Comparison of ENCODE assay signal across 2 cellular contexts in the genomic region with DNA sequence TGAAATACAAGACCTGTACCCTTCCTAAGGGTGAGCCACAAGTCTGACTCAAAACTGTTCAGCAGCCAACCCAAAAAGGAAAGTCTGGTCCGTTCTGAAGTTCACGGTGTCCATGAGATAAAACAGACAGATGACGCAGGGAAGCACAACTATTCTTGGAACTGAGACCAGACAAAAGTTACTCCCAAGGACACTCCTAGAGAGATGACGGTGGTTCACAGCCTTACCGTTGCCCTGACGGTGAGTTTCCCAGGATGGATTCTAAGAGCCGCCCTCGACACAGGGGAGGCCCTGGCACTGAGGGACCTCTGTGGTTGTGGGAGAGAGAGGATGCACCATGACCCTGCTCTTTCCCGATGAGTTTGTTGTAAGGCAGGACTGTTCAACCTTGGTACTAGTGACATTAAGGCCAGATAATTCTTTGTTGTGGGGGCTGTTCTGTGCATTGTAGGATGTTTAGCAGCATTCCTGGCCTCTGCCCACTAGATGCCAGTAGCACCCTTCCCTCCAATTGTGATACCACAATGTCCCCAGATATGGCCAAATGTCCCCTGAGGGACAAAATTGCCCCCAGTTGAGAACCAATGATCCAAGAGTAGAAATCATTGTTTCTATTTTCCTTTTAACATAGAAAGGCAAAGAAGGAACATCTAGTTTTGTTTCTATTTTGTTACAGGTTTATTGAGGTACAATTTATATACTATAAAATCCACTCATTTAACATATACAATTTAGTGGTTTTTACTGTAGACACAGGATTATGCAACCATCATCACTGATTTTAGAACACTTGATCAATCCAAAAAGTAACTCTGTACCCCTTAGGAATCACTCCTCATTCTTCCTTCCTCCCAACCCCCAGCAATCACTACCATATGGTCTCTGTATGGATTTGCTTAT.
TF ChIP-seq lines count a peak whose summit lies in the region.

No MANE protein-coding gene starts in this region.

TF ChIP-seq in Ishikawa, 13 proteins besides CTCF, POLR2A, EP300 and RAD21:
- TF ChIP-seq YY1 (IDR thresholded peaks at IDR 0.05; ENCODE audit: low read depth) (no peak), TEAD4 (IDR thresholded peaks at IDR 0.05) (0 out of 2 replicates have a peak, but pooled peaks have one; percentile 32)

TF ChIP-seq in GM12878, 131 proteins besides CTCF, POLR2A, EP300 and RAD21:
- 0 out of 2 replicates have a peak, but pooled peaks have one; percentile 13 for TF ChIP-seq YY1 (IDR thresholded peaks at IDR 0.05; ENCODE audit: low read depth, low read length)
- peak; percentile 57 for TF ChIP-seq RUNX3 (IDR thresholded peaks at IDR 0.05; ENCODE audit: low read length)
- TF ChIP-seq MEF2B (IDR thresholded peaks at IDR 0.05; ENCODE audit: partially characterized antibody, poor library complexity, severe bottlenecking), result peak; percentile 11
- 0 out of 2 replicates have a peak, but pooled peaks have one; percentile 9 for TF ChIP-seq MEF2A (IDR thresholded peaks at IDR 0.05; ENCODE audit: insufficient read depth, low read depth, low read length)
- no peak for TF ChIP-seq NFXL1 (IDR thresholded peaks at IDR 0.05; ENCODE audit: borderline replicate concordance)
- no peak for TF ChIP-seq SUPT20H (IDR thresholded peaks at IDR 0.05; ENCODE audit: borderline replicate concordance, control insufficient read depth, low read depth, low read length)
- peak; percentile 58; the same call in 1 of the 2 replicates for TF ChIP-seq SMC3 (IDR thresholded peaks at IDR 0.05; ENCODE audit: borderline replicate concordance, low read length)
